ENCODE assay signal across 16 cellular contexts in the genomic region with DNA sequence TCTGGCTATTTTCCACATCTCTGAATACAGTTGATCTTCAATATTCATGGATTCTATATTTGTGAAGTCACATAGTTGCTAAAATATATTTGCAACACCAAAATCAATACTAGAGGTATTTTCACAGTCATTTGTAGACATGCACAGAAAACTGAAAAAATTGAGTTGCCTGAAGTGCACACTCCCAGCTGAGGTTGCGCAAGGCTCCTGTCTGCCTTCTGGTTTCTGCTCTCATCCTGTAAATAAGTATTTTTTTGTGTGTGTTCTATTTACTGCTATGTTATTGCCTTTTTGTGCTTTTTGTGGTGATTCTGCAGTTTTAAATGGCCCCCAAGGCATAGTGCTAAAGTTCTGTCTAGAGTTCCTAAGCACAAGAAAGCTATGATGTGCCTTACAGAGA.
"Had no signal": no experiment of that assay in that cellular context is flagged by ENCODE, and none has a peak within 500 bp of the region (broad histone marks: within the 10 kb centered on the region; RNA-seq: fewer than 3 reads in every experiment).

No MANE protein-coding gene starts in this region.

- H3K9ac ChIP-seq: parathyroid adenoma had no signal

- H3K27me3 Mint-ChIP-seq: activated naive CD8-positive, alpha-beta T cell treated with anti-CD3 and anti-CD28 coated beads, Interleukin-2, amount 50 U/mL, for 24 hours; stimulated activated naive B cell treated with anti-CD40 and anti-IgM and Interleukin-4, amounts not matched to agents 10 μg/mL and 1 μg/mL and 100 μg/mL, for 72 hours had no signal

- DNase-seq: activated CD4-positive, alpha-beta T cell treated with anti-CD3 and anti-CD28 coated beads for 4 hours; activated CD8-positive, alpha-beta memory T cell treated with anti-CD3 and anti-CD28 coated beads for 24 hours; activated naive CD4-positive, alpha-beta T cell treated with anti-CD3 and anti-CD28 coated beads for 36 hours; activated naive CD8-positive, alpha-beta T cell treated with anti-CD3 and anti-CD28 coated beads, Interleukin-2, amount 50 U/mL, for 24 hours; esophagus squamous epithelium; heart left ventricle; immature natural killer cell; left cardiac atrium; naive B cell; retina; stimulated activated CD4-positive, alpha-beta T cell treated with anti-CD3 and anti-CD28 coated beads, Interleukin-2, amount 100 ng/mL, for 48 hours; stimulated activated naive B cell treated with anti-CD40 and anti-IgM and Interleukin-4, amounts not matched to agents 10 μg/mL and 1 μg/mL and 100 μg/mL, for 72 hours; thyroid gland had no signal

- H3K4me1 ChIP-seq: esophagus squamous epithelium, parathyroid adenoma had no signal

- H3K9me3 ChIP-seq: esophagus squamous epithelium, thyroid gland had no signal

- H3K4me3 ChIP-seq: esophagus squamous epithelium, heart left ventricle, lung, thyroid gland had no signal

- H3K27ac Mint-ChIP-seq: activated naive CD4-positive, alpha-beta T cell treated with anti-CD3 and anti-CD28 coated beads for 36 hours; activated naive CD8-positive, alpha-beta T cell treated with anti-CD3 and anti-CD28 coated beads, Interleukin-2, amount 50 U/mL, for 24 hours; immature natural killer cell; naive B cell; stimulated activated naive B cell treated with anti-CD40 and anti-IgM and Interleukin-4, amounts not matched to agents 10 μg/mL and 1 μg/mL and 100 μg/mL, for 72 hours; WTC11 had no signal

- H3K27ac ChIP-seq: esophagus squamous epithelium, heart left ventricle, parathyroid adenoma, thyroid gland had no signal

- H3K36me3 Mint-ChIP-seq: immature natural killer cell; naive B cell; stimulated activated naive B cell treated with anti-CD40 and anti-IgM and Interleukin-4, amounts not matched to agents 10 μg/mL and 1 μg/mL and 100 μg/mL, for 72 hours had no signal

- H3K79me2 ChIP-seq: parathyroid adenoma had no signal

- H2AFZ ChIP-seq: parathyroid adenoma had no signal

- H3K4me3 Mint-ChIP-seq: activated naive CD4-positive, alpha-beta T cell treated with anti-CD3 and anti-CD28 coated beads for 36 hours; activated naive CD8-positive, alpha-beta T cell treated with anti-CD3 and anti-CD28 coated beads, Interleukin-2, amount 50 U/mL, for 24 hours; immature natural killer cell; naive B cell; stimulated activated naive B cell treated with anti-CD40 and anti-IgM and Interleukin-4, amounts not matched to agents 10 μg/mL and 1 μg/mL and 100 μg/mL, for 72 hours; WTC11 had no signal

- H3K36me3 ChIP-seq: esophagus squamous epithelium, heart left ventricle, thyroid gland had no signal

- ATAC-seq: activated naive CD8-positive, alpha-beta T cell treated with anti-CD3 and anti-CD28 coated beads, Interleukin-2, amount 50 U/mL, for 24 hours; heart left ventricle; left cardiac atrium; stimulated activated naive B cell treated with anti-CD40 and anti-IgM and Interleukin-4, amounts not matched to agents 10 μg/mL and 1 μg/mL and 100 μg/mL, for 72 hours; WTC11 had no signal

- H3K4me1 Mint-ChIP-seq: activated naive CD8-positive, alpha-beta T cell treated with anti-CD3 and anti-CD28 coated beads, Interleukin-2, amount 50 U/mL, for 24 hours; immature natural killer cell; naive B cell; stimulated activated naive B cell treated with anti-CD40 and anti-IgM and Interleukin-4, amounts not matched to agents 10 μg/mL and 1 μg/mL and 100 μg/mL, for 72 hours had no signal

- H3K27me3 ChIP-seq: esophagus squamous epithelium, heart left ventricle, thyroid gland had no signal
